1 cellular context compared by ENCODE assay signal in the genomic region with DNA sequence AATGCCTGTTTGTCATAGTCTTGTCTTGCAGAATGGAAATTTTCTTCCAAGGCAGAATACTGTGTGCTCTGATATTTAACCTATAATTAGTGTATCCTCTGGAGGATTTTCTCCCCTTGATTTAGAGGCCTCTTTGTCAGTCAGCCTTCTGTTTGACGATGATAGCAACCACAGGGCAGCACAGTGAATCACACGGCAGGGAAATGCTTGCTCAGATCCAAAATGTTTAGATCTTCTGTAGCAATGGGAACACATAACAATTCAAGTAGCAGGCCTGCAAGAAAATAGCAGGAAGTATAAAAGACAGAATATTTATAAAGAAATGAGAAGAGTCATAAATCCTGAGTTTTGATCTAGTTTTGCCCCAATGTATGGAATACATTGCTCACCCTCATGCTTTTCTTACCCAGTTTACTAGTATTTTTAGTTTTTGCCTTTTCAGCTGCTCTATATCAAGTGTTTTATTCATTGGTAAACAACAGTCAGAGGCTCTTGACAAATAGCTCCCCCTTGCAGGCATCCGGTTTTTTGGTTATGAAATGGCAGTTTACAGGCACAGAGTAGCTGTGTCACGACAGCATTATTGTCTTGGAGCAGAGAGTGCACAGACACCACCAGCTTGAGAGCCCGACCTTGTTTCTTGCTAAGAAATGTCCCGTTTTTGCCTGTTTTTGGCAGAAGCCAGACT.
A peak's percentile ranks its signal among the peaks of the same experiment; 100 is the strongest.
TF ChIP-seq lines count a peak whose summit lies in the region.

No MANE protein-coding gene starts in this region.

TF ChIP-seq in K562, 482 proteins besides CTCF, POLR2A, EP300 and RAD21 (continued from another document and continues in another):
- TF ChIP-seq, protein P1, sequence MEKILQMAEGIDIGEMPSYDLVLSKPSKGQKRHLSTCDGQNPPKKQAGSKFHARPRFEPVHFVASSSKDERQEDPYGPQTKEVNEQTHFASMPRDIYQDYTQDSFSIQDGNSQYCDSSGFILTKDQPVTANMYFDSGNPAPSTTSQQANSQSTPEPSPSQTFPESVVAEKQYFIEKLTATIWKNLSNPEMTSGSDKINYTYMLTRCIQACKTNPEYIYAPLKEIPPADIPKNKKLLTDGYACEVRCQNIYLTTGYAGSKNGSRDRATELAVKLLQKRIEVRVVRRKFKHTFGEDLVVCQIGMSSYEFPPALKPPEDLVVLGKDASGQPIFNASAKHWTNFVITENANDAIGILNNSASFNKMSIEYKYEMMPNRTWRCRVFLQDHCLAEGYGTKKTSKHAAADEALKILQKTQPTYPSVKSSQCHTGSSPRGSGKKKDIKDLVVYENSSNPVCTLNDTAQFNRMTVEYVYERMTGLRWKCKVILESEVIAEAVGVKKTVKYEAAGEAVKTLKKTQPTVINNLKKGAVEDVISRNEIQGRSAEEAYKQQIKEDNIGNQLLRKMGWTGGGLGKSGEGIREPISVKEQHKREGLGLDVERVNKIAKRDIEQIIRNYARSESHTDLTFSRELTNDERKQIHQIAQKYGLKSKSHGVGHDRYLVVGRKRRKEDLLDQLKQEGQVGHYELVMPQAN (IDR thresholded peaks at IDR 0.05; ENCODE audit: borderline replicate concordance): no peak
- TF ChIP-seq NR2F6 (CRISPR knock-in tag; IDR thresholded peaks at IDR 0.05) (no peak), CHD4 (IDR thresholded peaks at IDR 0.05; ENCODE audit: insufficient read depth, insufficient replicate concordance, low read depth, low read length, poor library complexity, severe bottlenecking) (no peak), ZFP36 (IDR thresholded peaks at IDR 0.05; ENCODE audit: low read depth, low read length, partially characterized antibody) (no peak), SNRNP70 (optimal IDR thresholded peaks at IDR 0.05; ENCODE audit: low read depth, low read length) (no peak), MEF2A (IDR thresholded peaks at IDR 0.05; ENCODE audit: control insufficient read depth, low read depth, low read length) (peak; percentile 59; the same call in 1 of the 2 replicates), NFXL1 (CRISPR knock-in tag; IDR thresholded peaks at IDR 0.05) (no peak), ZNF175 (CRISPR knock-in tag; IDR thresholded peaks at IDR 0.05; ENCODE audit: low read depth) (peak; percentile 56), L3MBTL2 (IDR thresholded peaks at IDR 0.05) (peak; percentile 5; the same call in 1 of the 2 replicates), SRF (CRISPR knock-in tag; IDR thresholded peaks at IDR 0.05) (0 out of 4 replicates have a peak, but pooled peaks of 1 of the 2 experiments have one; percentile 25), NR1H2 (CRISPR knock-in tag; IDR thresholded peaks at IDR 0.05) (no peak), ETV1 (tag; conservative IDR thresholded peaks at IDR 0.05; ENCODE audit: low read depth) (peak; percentile 81), ZBTB17 (CRISPR knock-in tag; IDR thresholded peaks at IDR 0.05) (0 out of 2 replicates have a peak, but pooled peaks have one; percentile 45), CTBP1 (IDR thresholded peaks at IDR 0.05; ENCODE audit: borderline replicate concordance) (no peak), KLF16 (IDR thresholded peaks at IDR 0.05) (peak; percentile 22; the same call in 1 of the 2 replicates), ZNF830 (CRISPR knock-in tag; IDR thresholded peaks at IDR 0.05) (no peak), ZNF668 (CRISPR knock-in tag; IDR thresholded peaks at IDR 0.05) (no peak; the same call in 1 of the 2 replicates), TRIM28 (IDR thresholded peaks at IDR 0.05) (no peak; the same call in 1 of the 2 replicates), HSF4 (CRISPR knock-in tag; IDR thresholded peaks at IDR 0.05; ENCODE audit: borderline replicate concordance) (0 out of 2 replicates have a peak, but pooled peaks have one; percentile 27), ZNF121 (CRISPR knock-in tag; conservative IDR thresholded peaks at IDR 0.05) (peak; percentile 47; the same call in 1 of the 2 replicates), ZNF24 (IDR thresholded peaks at IDR 0.05) (no peak), ZNF212 (CRISPR knock-in tag; IDR thresholded peaks at IDR 0.05) (no peak), HDAC3 (IDR thresholded peaks at IDR 0.05; ENCODE audit: borderline replicate concordance, partially characterized antibody) (no peak), FOXK2 (conservative IDR thresholded peaks at IDR 0.05 in 1 of 2, IDR thresholded peaks at IDR 0.05 in 1 of 2; ENCODE audit: low read depth in 2 of 2) (peak; percentile 80 to 90; a peak in 3 of 4 replicates), ZNF143 (CRISPR knock-in tag; IDR thresholded peaks at IDR 0.05) (no peak), PML (IDR thresholded peaks at IDR 0.05; ENCODE audit: low read length) (peak; percentile 58; the same call in 1 of the 2 replicates), SMARCC2 (IDR thresholded peaks at IDR 0.05; ENCODE audit: low read depth) (peak; percentile 80), GABPA (tag; conservative IDR thresholded peaks at IDR 0.05; ENCODE audit: low read depth) (peak; percentile 64; the same call in 1 of the 2 replicates), ELF1 (tag; IDR thresholded peaks at IDR 0.05) (peak; percentile 57; the same call in 1 of the 2 replicates), SMARCA4 (IDR thresholded peaks at IDR 0.05) (peak; percentile 85), ZNF12 (CRISPR knock-in tag; IDR thresholded peaks at IDR 0.05) (no peak), NCOR1 (IDR thresholded peaks at IDR 0.05) (peak; percentile 57; the same call in 1 of the 2 replicates), ZNF431 (CRISPR knock-in tag; IDR thresholded peaks at IDR 0.05) (no peak), POLR2H (tag; IDR thresholded peaks at IDR 0.05; ENCODE audit: low read depth) (peak; percentile 59; the same call in 1 of the 2 replicates), LARP7 (IDR thresholded peaks at IDR 0.05) (no peak), TCF3 (CRISPR knock-in tag; IDR thresholded peaks at IDR 0.05) (peak; percentile 86), SIX5 (IDR thresholded peaks at IDR 0.05; ENCODE audit: borderline replicate concordance in 1 of 2, insufficient read depth in 1 of 2, low read depth in 1 of 2, low read length in 2 of 2) (no peak), ZFP1 (CRISPR knock-in tag; IDR thresholded peaks at IDR 0.05) (peak; percentile 55; the same call in 1 of the 2 replicates)
- TF ChIP-seq, protein P2, sequence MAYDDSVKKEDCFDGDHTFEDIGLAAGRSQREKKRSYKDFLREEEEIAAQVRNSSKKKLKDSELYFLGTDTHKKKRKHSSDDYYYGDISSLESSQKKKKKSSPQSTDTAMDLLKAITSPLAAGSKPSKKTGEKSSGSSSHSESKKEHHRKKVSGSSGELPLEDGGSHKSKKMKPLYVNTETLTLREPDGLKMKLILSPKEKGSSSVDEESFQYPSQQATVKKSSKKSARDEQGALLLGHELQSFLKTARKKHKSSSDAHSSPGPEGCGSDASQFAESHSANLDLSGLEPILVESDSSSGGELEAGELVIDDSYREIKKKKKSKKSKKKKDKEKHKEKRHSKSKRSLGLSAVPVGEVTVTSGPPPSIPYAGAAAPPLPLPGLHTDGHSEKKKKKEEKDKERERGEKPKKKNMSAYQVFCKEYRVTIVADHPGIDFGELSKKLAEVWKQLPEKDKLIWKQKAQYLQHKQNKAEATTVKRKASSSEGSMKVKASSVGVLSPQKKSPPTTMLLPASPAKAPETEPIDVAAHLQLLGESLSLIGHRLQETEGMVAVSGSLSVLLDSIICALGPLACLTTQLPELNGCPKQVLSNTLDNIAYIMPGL (CRISPR knock-in tag; IDR thresholded peaks at IDR 0.05): no peak
- TF ChIP-seq, protein P3, sequence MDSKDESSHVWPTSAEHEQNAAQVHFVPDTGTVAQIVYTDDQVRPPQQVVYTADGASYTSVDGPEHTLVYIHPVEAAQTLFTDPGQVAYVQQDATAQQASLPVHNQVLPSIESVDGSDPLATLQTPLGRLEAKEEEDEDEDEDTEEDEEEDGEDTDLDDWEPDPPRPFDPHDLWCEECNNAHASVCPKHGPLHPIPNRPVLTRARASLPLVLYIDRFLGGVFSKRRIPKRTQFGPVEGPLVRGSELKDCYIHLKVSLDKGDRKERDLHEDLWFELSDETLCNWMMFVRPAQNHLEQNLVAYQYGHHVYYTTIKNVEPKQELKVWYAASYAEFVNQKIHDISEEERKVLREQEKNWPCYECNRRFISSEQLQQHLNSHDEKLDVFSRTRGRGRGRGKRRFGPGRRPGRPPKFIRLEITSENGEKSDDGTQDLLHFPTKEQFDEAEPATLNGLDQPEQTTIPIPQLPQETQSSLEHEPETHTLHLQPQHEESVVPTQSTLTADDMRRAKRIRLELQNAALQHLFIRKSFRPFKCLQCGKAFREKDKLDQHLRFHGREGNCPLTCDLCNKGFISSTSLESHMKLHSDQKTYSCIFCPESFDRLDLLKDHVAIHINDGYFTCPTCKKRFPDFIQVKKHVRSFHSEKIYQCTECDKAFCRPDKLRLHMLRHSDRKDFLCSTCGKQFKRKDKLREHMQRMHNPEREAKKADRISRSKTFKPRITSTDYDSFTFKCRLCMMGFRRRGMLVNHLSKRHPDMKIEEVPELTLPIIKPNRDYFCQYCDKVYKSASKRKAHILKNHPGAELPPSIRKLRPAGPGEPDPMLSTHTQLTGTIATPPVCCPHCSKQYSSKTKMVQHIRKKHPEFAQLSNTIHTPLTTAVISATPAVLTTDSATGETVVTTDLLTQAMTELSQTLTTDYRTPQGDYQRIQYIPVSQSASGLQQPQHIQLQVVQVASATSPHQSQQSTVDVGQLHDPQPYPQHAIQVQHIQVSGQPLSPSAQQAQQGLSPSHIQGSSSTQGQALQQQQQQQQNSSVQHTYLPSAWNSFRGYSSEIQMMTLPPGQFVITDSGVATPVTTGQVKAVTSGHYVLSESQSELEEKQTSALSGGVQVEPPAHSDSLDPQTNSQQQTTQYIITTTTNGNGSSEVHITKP (IDR thresholded peaks at IDR 0.05; ENCODE audit: partially characterized antibody): peak; percentile 55
- TF ChIP-seq, protein P4, sequence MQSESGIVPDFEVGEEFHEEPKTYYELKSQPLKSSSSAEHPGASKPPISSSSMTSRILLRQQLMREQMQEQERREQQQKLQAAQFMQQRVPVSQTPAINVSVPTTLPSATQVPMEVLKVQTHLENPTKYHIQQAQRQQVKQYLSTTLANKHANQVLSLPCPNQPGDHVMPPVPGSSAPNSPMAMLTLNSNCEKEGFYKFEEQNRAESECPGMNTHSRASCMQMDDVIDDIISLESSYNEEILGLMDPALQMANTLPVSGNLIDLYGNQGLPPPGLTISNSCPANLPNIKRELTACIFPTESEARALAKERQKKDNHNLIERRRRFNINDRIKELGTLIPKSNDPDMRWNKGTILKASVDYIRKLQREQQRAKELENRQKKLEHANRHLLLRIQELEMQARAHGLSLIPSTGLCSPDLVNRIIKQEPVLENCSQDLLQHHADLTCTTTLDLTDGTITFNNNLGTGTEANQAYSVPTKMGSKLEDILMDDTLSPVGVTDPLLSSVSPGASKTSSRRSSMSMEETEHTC (IDR thresholded peaks at IDR 0.05): no peak
- TF ChIP-seq, protein P5, sequence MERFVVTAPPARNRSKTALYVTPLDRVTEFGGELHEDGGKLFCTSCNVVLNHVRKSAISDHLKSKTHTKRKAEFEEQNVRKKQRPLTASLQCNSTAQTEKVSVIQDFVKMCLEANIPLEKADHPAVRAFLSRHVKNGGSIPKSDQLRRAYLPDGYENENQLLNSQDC (CRISPR knock-in tag; IDR thresholded peaks at IDR 0.05): no peak
- TF ChIP-seq, protein P6, sequence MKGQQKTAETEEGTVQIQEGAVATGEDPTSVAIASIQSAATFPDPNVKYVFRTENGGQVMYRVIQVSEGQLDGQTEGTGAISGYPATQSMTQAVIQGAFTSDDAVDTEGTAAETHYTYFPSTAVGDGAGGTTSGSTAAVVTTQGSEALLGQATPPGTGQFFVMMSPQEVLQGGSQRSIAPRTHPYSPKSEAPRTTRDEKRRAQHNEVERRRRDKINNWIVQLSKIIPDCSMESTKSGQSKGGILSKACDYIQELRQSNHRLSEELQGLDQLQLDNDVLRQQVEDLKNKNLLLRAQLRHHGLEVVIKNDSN (CRISPR knock-in tag; IDR thresholded peaks at IDR 0.05): no peak
- TF ChIP-seq, protein P7, sequence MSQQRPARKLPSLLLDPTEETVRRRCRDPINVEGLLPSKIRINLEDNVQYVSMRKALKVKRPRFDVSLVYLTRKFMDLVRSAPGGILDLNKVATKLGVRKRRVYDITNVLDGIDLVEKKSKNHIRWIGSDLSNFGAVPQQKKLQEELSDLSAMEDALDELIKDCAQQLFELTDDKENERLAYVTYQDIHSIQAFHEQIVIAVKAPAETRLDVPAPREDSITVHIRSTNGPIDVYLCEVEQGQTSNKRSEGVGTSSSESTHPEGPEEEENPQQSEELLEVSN (IDR thresholded peaks at IDR 0.05; ENCODE audit: borderline replicate concordance in 1 of 2, extremely low read depth in 1 of 2, insufficient read depth in 1 of 2, insufficient read length in 1 of 2, low read depth in 1 of 2, low read length in 1 of 2, poor library complexity in 1 of 2, severe bottlenecking in 1 of 2): no peak
- TF ChIP-seq, protein P8, sequence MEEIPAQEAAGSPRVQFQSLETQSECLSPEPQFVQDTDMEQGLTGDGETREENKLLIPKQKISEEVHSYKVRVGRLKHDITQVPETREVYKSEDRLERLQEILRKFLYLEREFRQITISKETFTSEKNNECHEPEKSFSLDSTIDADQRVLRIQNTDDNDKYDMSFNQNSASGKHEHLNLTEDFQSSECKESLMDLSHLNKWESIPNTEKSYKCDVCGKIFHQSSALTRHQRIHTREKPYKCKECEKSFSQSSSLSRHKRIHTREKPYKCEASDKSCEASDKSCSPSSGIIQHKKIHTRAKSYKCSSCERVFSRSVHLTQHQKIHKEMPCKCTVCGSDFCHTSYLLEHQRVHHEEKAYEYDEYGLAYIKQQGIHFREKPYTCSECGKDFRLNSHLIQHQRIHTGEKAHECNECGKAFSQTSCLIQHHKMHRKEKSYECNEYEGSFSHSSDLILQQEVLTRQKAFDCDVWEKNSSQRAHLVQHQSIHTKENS (CRISPR knock-in tag; IDR thresholded peaks at IDR 0.05): no peak
- TF ChIP-seq, protein P9, sequence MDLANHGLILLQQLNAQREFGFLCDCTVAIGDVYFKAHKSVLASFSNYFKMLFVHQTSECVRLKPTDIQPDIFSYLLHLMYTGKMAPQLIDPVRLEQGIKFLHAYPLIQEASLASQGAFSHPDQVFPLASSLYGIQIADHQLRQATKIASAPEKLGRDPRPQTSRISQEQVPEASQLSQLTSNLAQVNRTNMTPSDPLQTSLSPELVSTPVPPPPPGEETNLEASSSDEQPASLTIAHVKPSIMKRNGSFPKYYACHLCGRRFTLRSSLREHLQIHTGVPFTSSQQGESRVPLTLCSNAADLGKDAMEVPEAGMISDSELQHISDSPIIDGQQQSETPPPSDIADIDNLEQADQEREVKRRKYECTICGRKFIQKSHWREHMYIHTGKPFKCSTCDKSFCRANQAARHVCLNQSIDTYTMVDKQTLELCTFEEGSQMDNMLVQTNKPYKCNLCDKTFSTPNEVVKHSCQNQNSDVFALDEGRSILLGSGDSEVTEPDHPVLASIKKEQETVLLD (IDR thresholded peaks at IDR 0.05): no peak
- TF ChIP-seq, protein P10, sequence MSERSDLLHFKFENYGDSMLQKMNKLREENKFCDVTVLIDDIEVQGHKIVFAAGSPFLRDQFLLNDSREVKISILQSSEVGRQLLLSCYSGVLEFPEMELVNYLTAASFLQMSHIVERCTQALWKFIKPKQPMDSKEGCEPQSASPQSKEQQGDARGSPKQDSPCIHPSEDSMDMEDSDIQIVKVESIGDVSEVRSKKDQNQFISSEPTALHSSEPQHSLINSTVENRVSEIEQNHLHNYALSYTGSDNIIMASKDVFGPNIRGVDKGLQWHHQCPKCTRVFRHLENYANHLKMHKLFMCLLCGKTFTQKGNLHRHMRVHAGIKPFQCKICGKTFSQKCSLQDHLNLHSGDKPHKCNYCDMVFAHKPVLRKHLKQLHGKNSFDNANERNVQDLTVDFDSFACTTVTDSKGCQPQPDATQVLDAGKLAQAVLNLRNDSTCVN (CRISPR knock-in tag; IDR thresholded peaks at IDR 0.05): no peak
- TF ChIP-seq, protein P11, sequence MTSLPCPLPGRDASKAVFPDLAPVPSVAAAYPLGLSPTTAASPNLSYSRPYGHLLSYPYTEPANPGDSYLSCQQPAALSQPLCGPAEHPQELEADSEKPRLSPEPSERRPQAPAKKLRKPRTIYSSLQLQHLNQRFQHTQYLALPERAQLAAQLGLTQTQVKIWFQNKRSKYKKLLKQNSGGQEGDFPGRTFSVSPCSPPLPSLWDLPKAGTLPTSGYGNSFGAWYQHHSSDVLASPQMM (CRISPR knock-in tag; IDR thresholded peaks at IDR 0.05): no peak; the same call in 1 of the 2 replicates
